In genomic region chr10:18860591-18861205, GRCh38 we compare ENCODE assay signal across 14 cellular contexts.
"Had no signal": no experiment of that assay in that cellular context is flagged by ENCODE, and none has a peak within 500 bp of the region (broad histone marks: within the 10 kb centered on the region; RNA-seq: fewer than 3 reads in every experiment).

No MANE protein-coding gene starts in this region.

- H3K36me3 ChIP-seq: breast epithelium, left ventricle myocardium inferior, sigmoid colon, spleen, suprapubic skin, upper lobe of left lung had no signal

- H3K9me3 ChIP-seq: breast epithelium, psoas muscle, sigmoid colon, suprapubic skin, upper lobe of left lung had no signal

- H3K27me3 ChIP-seq: breast epithelium, sigmoid colon, spleen, suprapubic skin, upper lobe of left lung had no signal

- DNase-seq: activated CD4-positive, alpha-beta T cell treated with anti-CD3 and anti-CD28 coated beads, Interleukin-2, amount 10 ng/mL, durations not matched to agents 7 days and 5 days; activated CD8-positive, alpha-beta memory T cell treated with anti-CD3 and anti-CD28 coated beads, Interleukin-2, amount 50 U/mL, for 48 hours; activated gamma-delta T cell; activated T-cell treated with anti-CD3 and anti-CD28 coated beads, Interleukin-2, amount 50 U/mL, for 72 hours; amniotic stem cell; cerebellar nuclear complex; left ventricle myocardium inferior; natural killer cell; psoas muscle; sigmoid colon; spleen; upper lobe of left lung had no signal

- H3K4me1 ChIP-seq: breast epithelium, left ventricle myocardium inferior, psoas muscle, spleen, suprapubic skin had no signal

- H3K27ac ChIP-seq: breast epithelium, left ventricle myocardium inferior, psoas muscle, sigmoid colon, spleen, suprapubic skin, upper lobe of left lung had no signal

- H3K4me3 ChIP-seq: breast epithelium, left ventricle myocardium inferior, psoas muscle, sigmoid colon, spleen, suprapubic skin, upper lobe of left lung had no signal
